ENCODE assay signal across 21 cellular contexts in the genomic region with DNA sequence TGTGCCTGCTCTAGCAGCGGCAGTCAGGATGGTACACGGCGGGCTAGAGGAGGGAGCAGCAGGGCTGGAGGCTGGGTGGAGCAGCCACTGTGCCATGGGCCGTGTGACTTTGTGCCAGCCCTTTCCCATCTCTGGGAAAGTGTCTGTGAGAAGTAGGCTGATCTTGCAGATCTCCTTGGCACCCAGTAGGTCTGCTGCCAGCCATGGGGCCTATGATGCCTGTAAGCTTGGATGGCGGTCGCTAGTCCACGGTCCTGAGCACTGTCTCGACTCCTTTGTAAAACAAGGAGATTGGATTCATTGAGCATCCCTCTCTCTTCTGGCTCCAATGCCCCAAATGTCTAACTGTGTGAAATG. TPM values are rescaled to one million over a fixed set of nuclear protein-coding genes. Genes with fewer than 3 reads are reported as not detected.
DNase-seq lines count a peak whose midpoint lies in the region; ATAC-seq and TF ChIP-seq lines count a peak whose summit lies in the region.
"Had no signal": no experiment of that assay in that cellular context is flagged by ENCODE, and none has a peak within 500 bp of the region (broad histone marks: within the 10 kb centered on the region; RNA-seq: fewer than 3 reads in every experiment).

No MANE protein-coding gene starts in this region.

- WGBS in body of pancreas, 2 donors = 95 to 98% methylated on average over 7 to 8 of the region's 8 CpGs
- 97 to 98% methylated on average over 8 of the region's 8 CpGs for WGBS in testis, 2 donors

- no peak overlapping the region for H3K4me3 Mint-ChIP-seq in stimulated activated naive CD8-positive, alpha-beta T cell treated with anti-CD3 and anti-CD28 coated beads, Interleukin-15, Interleukin-2, amounts not matched to agents 100 ng/mL and 50 ng/mL, for 24 hours
- no peak overlapping the region for H3K4me3 Mint-ChIP-seq in stimulated activated naive CD8-positive, alpha-beta T cell treated with anti-CD3 and anti-CD28 coated beads, Interleukin-15, amount 100 ng/mL, for 72 hours
- H3K4me3 Mint-ChIP-seq: HFFc6 had no signal

- H3K4me3 ChIP-seq in dorsolateral prefrontal cortex = no peak overlapping the region
- no peak overlapping the region for H3K4me3 ChIP-seq in neutrophil (ENCODE audit: low read depth in 1 of 2, low read length in 1 of 2)
- H3K4me3 ChIP-seq in body of pancreas = no peak overlapping the region
- H3K4me3 ChIP-seq in testis = no peak overlapping the region
- H3K4me3 ChIP-seq: BLaER1 treated with 17β-estradiol and CSF1 and Interleukin-3, amounts not matched to agents 10 nM and 100 nM had no signal

- ATAC-seq in stimulated activated naive CD8-positive, alpha-beta T cell treated with anti-CD3 and anti-CD28 coated beads, Interleukin-15, amount 100 ng/mL, for 72 hours = no peak
- ATAC-seq in body of pancreas = no peak

- H3K27ac ChIP-seq in dorsolateral prefrontal cortex (peak overlapping the region in 50 of 59 donors; percentile 2 to 91 (median 71)), neutrophil (peak overlapping the region; percentile 80), temporal lobe (ENCODE audit: low read depth, low read length) (peak overlapping the region; percentile 70), body of pancreas (no peak overlapping the region), testis (no peak overlapping the region)
- H3K27ac ChIP-seq: BLaER1 treated with 17β-estradiol and CSF1 and Interleukin-3, amounts not matched to agents 10 nM and 100 nM had no signal

- no peak for TF ChIP-seq POLR2A in body of pancreas (IDR thresholded peaks at IDR 0.05)
- no peak for TF ChIP-seq POLR2A in testis (IDR thresholded peaks at IDR 0.05)

- peaks cover 22% of the 10 kb centered on the region for H3K36me3 Mint-ChIP-seq in stimulated activated naive CD8-positive, alpha-beta T cell treated with anti-CD3 and anti-CD28 coated beads, Interleukin-15, Interleukin-2, amounts not matched to agents 100 ng/mL and 50 ng/mL, for 24 hours (ENCODE audit: low read depth)

- H3K27me3 Mint-ChIP-seq in stimulated activated naive CD8-positive, alpha-beta T cell treated with anti-CD3 and anti-CD28 coated beads, Interleukin-15, Interleukin-2, amounts not matched to agents 100 ng/mL and 50 ng/mL, for 24 hours = no peaks in the 10 kb centered on the region
- no peaks in the 10 kb centered on the region for H3K27me3 Mint-ChIP-seq in stimulated activated naive CD8-positive, alpha-beta T cell treated with anti-CD3 and anti-CD28 coated beads, Interleukin-15, amount 100 ng/mL, for 72 hours

- intact Hi-C loops in dorsolateral prefrontal cortex (cut with DNase I) (no loop called here), body of pancreas (cut with DNase I) (no loop called here), testis (cut with DNase I; ENCODE audit: low total_unique reads) (no loop called here)

- H3K9me3 ChIP-seq in neutrophil = no peaks in the 10 kb centered on the region
- H3K9me3 ChIP-seq in body of pancreas = no peaks in the 10 kb centered on the region
- no peaks in the 10 kb centered on the region for H3K9me3 ChIP-seq in testis
- H3K9me3 ChIP-seq: BLaER1 treated with 17β-estradiol and CSF1 and Interleukin-3, amounts not matched to agents 10 nM and 100 nM had no signal

- TF ChIP-seq CTCF in dorsolateral prefrontal cortex (IDR thresholded peaks at IDR 0.05 in 54 of 56, conservative IDR thresholded peaks at IDR 0.05 in 2 of 56; ENCODE audit: low read depth in 1 of 56, partially characterized antibody in 56 of 56) = no peak
- TF ChIP-seq CTCF in neutrophil (IDR thresholded peaks at IDR 0.05) = no peak
- no peak for TF ChIP-seq CTCF in body of pancreas (IDR thresholded peaks at IDR 0.05)
- TF ChIP-seq CTCF in testis (IDR thresholded peaks at IDR 0.05) = no peak

- peaks cover 72% of the 10 kb centered on the region for H3K36me3 ChIP-seq in neutrophil
- no peaks in the 10 kb centered on the region for H3K36me3 ChIP-seq in body of pancreas (replicated peaks in 1 of 2; ENCODE audit: insufficient read depth in 1 of 2, low read depth in 2 of 2)
- H3K36me3 ChIP-seq in testis (ENCODE audit: low read depth, missing control alignments) = no peaks in the 10 kb centered on the region

- peaks cover 20 to 39% of the 10 kb centered on the region in 2 experiments for H3K4me1 ChIP-seq in neutrophil (ENCODE audit: control insufficient read depth in 1 of 2, insufficient read depth in 1 of 2, low read depth in 1 of 2, low read length in 1 of 2)
- no peaks in the 10 kb centered on the region for H3K4me1 ChIP-seq in body of pancreas
- H3K4me1 ChIP-seq in testis = no peaks in the 10 kb centered on the region

- H3K4me1 Mint-ChIP-seq in stimulated activated naive CD8-positive, alpha-beta T cell treated with anti-CD3 and anti-CD28 coated beads, Interleukin-15, Interleukin-2, amounts not matched to agents 100 ng/mL and 50 ng/mL, for 24 hours (ENCODE audit: low read depth) = peaks cover 8% of the 10 kb centered on the region
- H3K4me1 Mint-ChIP-seq in stimulated activated naive CD8-positive, alpha-beta T cell treated with anti-CD3 and anti-CD28 coated beads, Interleukin-15, amount 100 ng/mL, for 72 hours = peaks cover 29% of the 10 kb centered on the region

- H3K27me3 ChIP-seq in dorsolateral prefrontal cortex (no peaks in the 10 kb centered on the region), neutrophil (no peaks in the 10 kb centered on the region), body of pancreas (no peaks in the 10 kb centered on the region), testis (no peaks in the 10 kb centered on the region)
- H3K27me3 ChIP-seq: BLaER1 treated with 17β-estradiol and CSF1 and Interleukin-3, amounts not matched to agents 10 nM and 100 nM had no signal

- H3K9me3 Mint-ChIP-seq in stimulated activated naive CD8-positive, alpha-beta T cell treated with anti-CD3 and anti-CD28 coated beads, Interleukin-15, Interleukin-2, amounts not matched to agents 100 ng/mL and 50 ng/mL, for 24 hours = no peaks in the 10 kb centered on the region
- no peaks in the 10 kb centered on the region for H3K9me3 Mint-ChIP-seq in stimulated activated naive CD8-positive, alpha-beta T cell treated with anti-CD3 and anti-CD28 coated beads, Interleukin-15, amount 100 ng/mL, for 72 hours
- H3K9me3 Mint-ChIP-seq: HFFc6 had no signal

- peak overlapping the region; percentile 66 for H3K27ac Mint-ChIP-seq in stimulated activated naive CD8-positive, alpha-beta T cell treated with anti-CD3 and anti-CD28 coated beads, Interleukin-15, Interleukin-2, amounts not matched to agents 100 ng/mL and 50 ng/mL, for 24 hours
- H3K27ac Mint-ChIP-seq in stimulated activated naive CD8-positive, alpha-beta T cell treated with anti-CD3 and anti-CD28 coated beads, Interleukin-15, amount 100 ng/mL, for 72 hours = no peak overlapping the region

- no peak for DNase-seq in stimulated activated naive CD8-positive, alpha-beta T cell treated with anti-CD3 and anti-CD28 coated beads, Interleukin-15, amount 100 ng/mL, for 72 hours
- no peak for DNase-seq in dorsolateral prefrontal cortex
- no peak for DNase-seq in body of pancreas
- DNase-seq in GOT3 (lab: John Stamatoyannopoulos, UW) = no peak
- no peak for DNase-seq in testis
- DNase-seq: DMS 273 treated with DMSO at 0.1 percent for 48 hours; GDM1; HFFc6; IMR-90; MV-4-11; NCI-H1417 treated with DMSO at 0.1 percent for 48 hours; NCI-H1930; NCI-H2171; NCI-H446; NK-92 treated with Interleukin-12 subunit alpha and Interleukin-12 subunit beta, amount 100 ng/mL, for 24 hours; RPMI8226; SIG-M5 had no signal

RNA-seq across cellular contexts. Expression of a gene that starts 22.6 kb away (rescaled TPM):
- 10 to 100 TPM; 14.7 to 74.3 (median 28.6) TPM for total RNA-seq in dorsolateral prefrontal cortex
- total RNA-seq in temporal lobe = 0.98 TPM
- total RNA-seq in body of pancreas = 1 to 10 TPM; 3.6 to 9.9 TPM
- total RNA-seq in testis = 10 to 100 TPM; 10.9 to 13.4 TPM
- polyA plus RNA-seq in testis (ENCODE audit: insufficient read depth, low read depth, low replicate concordance) = 5.5 TPM

Comparison
In these comparisons a context has a peak if more than half of its experiments do, and no peak if none do; other contexts are left out.
1. H3K27ac ChIP-seq: peak in dorsolateral prefrontal cortex (50 of 59), neutrophil (single experiment) and temporal lobe (single experiment); none in body of pancreas (0 of 4) and testis (0 of 2).